Comparison of ENCODE assay signal across 8 cellular contexts in genomic region chr19:47315125-47315821, GRCh38. TPM values are rescaled to one million over a fixed set of nuclear protein-coding genes. Genes with fewer than 3 reads are reported as not detected.
DNase-seq lines count a peak whose midpoint lies in the region; ATAC-seq and TF ChIP-seq lines count a peak whose summit lies in the region.

No MANE protein-coding gene starts in this region.

- no peaks in the 10 kb centered on the region for H3K36me3 ChIP-seq in left ventricle myocardium inferior
- peaks cover 0 to 31% (median 0%) of the 10 kb centered on the region in 6 donors for H3K36me3 ChIP-seq in spleen

- TF ChIP-seq CTCF in AG10803 (conservative IDR thresholded peaks at IDR 0.05; ENCODE audit: low read length) (no peak), left ventricle myocardium inferior (IDR thresholded peaks at IDR 0.05; ENCODE audit: borderline replicate concordance) (no peak), spleen (IDR thresholded peaks at IDR 0.05 in 8 of 11, conservative IDR thresholded peaks at IDR 0.05 in 3 of 11) (no peak)

- peak; percentile 89 for DNase-seq in AG10803 (ENCODE audit: low read depth)
- peak in 64 of 76 experiments; percentile 12 to 83 (median 50) for DNase-seq in HUDEP-2 (lab: John Stamatoyannopoulos, UW; ENCODE audit: unreplicated experiment in 76 of 76)
- DNase-seq in activated T-cell treated with anti-CD3 and anti-CD28 coated beads, Interleukin-2, amount 50 U/mL, for 4 hours = no peak
- DNase-seq in left ventricle myocardium inferior = peak; percentile 40
- peak; percentile 84 for DNase-seq in spleen
- DNase-seq in activated CD8-positive, alpha-beta memory T cell treated with anti-CD3 and anti-CD28 coated beads, Interleukin-2, amount 50 U/mL, for 48 hours = no peak
- DNase-seq in GM19238 (ENCODE audit: insufficient read length, low spot score) = no peak

- no peaks in the 10 kb centered on the region for H3K4me1 ChIP-seq in left ventricle myocardium inferior
- peaks cover 0 to 52% (median 3%) of the 10 kb centered on the region in 6 donors for H3K4me1 ChIP-seq in spleen

- 23 to 42% (median 36%) methylated on average over 12 of the region's 12 CpGs for WGBS in spleen, 5 donors

- no peaks in the 10 kb centered on the region for H3K4me1 Mint-ChIP-seq in activated T-cell treated with anti-CD3 and anti-CD28 coated beads, Interleukin-2, amount 50 U/mL, for 4 hours (ENCODE audit: low read depth)

- H3K4me3 ChIP-seq in AG10803 (ENCODE audit: low read length) = no peak overlapping the region
- H3K4me3 ChIP-seq in left ventricle myocardium inferior = no peak overlapping the region
- peak overlapping the region in 1 of 8 donors; percentile 68 for H3K4me3 ChIP-seq in spleen

- no peaks in the 10 kb centered on the region for H3K36me3 Mint-ChIP-seq in activated T-cell treated with anti-CD3 and anti-CD28 coated beads, Interleukin-2, amount 50 U/mL, for 4 hours (ENCODE audit: insufficient read depth)

- no peaks in the 10 kb centered on the region for H3K9me3 ChIP-seq in left ventricle myocardium inferior (replicated peaks)
- H3K9me3 ChIP-seq in spleen = no peaks in the 10 kb centered on the region

- intact Hi-C loops in left ventricle myocardium inferior (cut with micrococcal nuclease) = no loop called here
- intact Hi-C loops in spleen (cut with DNase I; ENCODE audit: low total_unique reads) = no loop called here

- peak overlapping the region; percentile 44 for H3K27ac ChIP-seq in left ventricle myocardium inferior (replicated peaks)
- H3K27ac ChIP-seq in spleen = peak overlapping the region in 7 of 8 donors; percentile 59 to 93 (median 85)

- H3K27me3 Mint-ChIP-seq in activated T-cell treated with anti-CD3 and anti-CD28 coated beads, Interleukin-2, amount 50 U/mL, for 4 hours (ENCODE audit: low read depth) = peaks cover 26% of the 10 kb centered on the region

- peak; percentile 86 to 90 for ATAC-seq in activated T-cell treated with anti-CD3 and anti-CD28 coated beads, Interleukin-2, amount 50 U/mL, for 4 hours
- ATAC-seq in HG02885 (IDR thresholded peaks at IDR 0.05; ENCODE audit: poor library complexity, unreplicated experiment) = no peak

- H3K4me3 Mint-ChIP-seq in activated T-cell treated with anti-CD3 and anti-CD28 coated beads, Interleukin-2, amount 50 U/mL, for 4 hours = no peak overlapping the region

- H3K27me3 ChIP-seq in left ventricle myocardium inferior (ENCODE audit: low read depth) (peaks cover 65% of the 10 kb centered on the region), spleen (replicated peaks in 1 of 7) (peaks cover 0 to 69% (median 3%) of the 10 kb centered on the region in 7 donors)

- TF ChIP-seq POLR2A in spleen (IDR thresholded peaks at IDR 0.05) = no peak

- no peaks in the 10 kb centered on the region for H3K9me3 Mint-ChIP-seq in activated T-cell treated with anti-CD3 and anti-CD28 coated beads, Interleukin-2, amount 50 U/mL, for 4 hours

RNA-seq across cellular contexts. Expression of gene C5AR1, which starts 5.6 kb away (rescaled TPM):
- under 1 TPM; 0.63 to 0.83 (median 0.68) TPM for total RNA-seq in activated T-cell treated with anti-CD3 and anti-CD28 coated beads, Interleukin-2, amount 50 U/mL, for 4 hours
- total RNA-seq in left ventricle myocardium inferior = 3.9 TPM
- total RNA-seq in spleen = 100 to 1,000 TPM in 1 of 7 donors, 10 to 100 TPM in 6; 33.1 to 124 (median 64.0) TPM
- 1 to 10 TPM; 4.0 to 9.4 (median 4.6) TPM for polyA plus RNA-seq in spleen

RNA-seq across cellular contexts. Expression of gene C5AR2, which starts 16.7 kb away (rescaled TPM):
- total RNA-seq in activated T-cell treated with anti-CD3 and anti-CD28 coated beads, Interleukin-2, amount 50 U/mL, for 4 hours = not detected
- total RNA-seq in left ventricle myocardium inferior (0.38 TPM), spleen (10 to 100 TPM; 24.7 to 55.7 (median 28.3) TPM)
- polyA plus RNA-seq in spleen = 1 to 10 TPM; 1.3 to 2.7 (median 1.5) TPM

RNA-seq across cellular contexts. Expression of gene DHX34, which starts 33.8 kb away (rescaled TPM):
- 10 to 100 TPM; 38.1 to 41.0 (median 38.6) TPM for total RNA-seq in activated T-cell treated with anti-CD3 and anti-CD28 coated beads, Interleukin-2, amount 50 U/mL, for 4 hours
- total RNA-seq in left ventricle myocardium inferior (8.1 TPM), spleen (10 to 100 TPM; 19.5 to 34.8 (median 27.0) TPM)
- polyA plus RNA-seq in spleen = 10 to 100 TPM in 2 of 3 donors, 1 to 10 TPM in 1; 8.4 to 18.5 (median 13.1) TPM

RNA-seq across cellular contexts. Expression of gene INAFM1, which starts 40.6 kb away (rescaled TPM):
- 10 to 100 TPM in 2 of 3 donors, 1 to 10 TPM in 1; 9.9 to 10.1 (median 10.0) TPM for total RNA-seq in activated T-cell treated with anti-CD3 and anti-CD28 coated beads, Interleukin-2, amount 50 U/mL, for 4 hours
- 12.2 TPM for total RNA-seq in left ventricle myocardium inferior
- 10 to 100 TPM in 4 of 7 donors, 1 to 10 TPM in 3; 3.9 to 19.8 (median 13.8) TPM for total RNA-seq in spleen
- polyA plus RNA-seq in spleen = 10 to 100 TPM in 2 of 3 donors, 1 to 10 TPM in 1; 8.1 to 12.9 (median 11.3) TPM

RNA-seq across cellular contexts. Expression of gene CCDC9, which starts 58.9 kb away (rescaled TPM):
- total RNA-seq in activated T-cell treated with anti-CD3 and anti-CD28 coated beads, Interleukin-2, amount 50 U/mL, for 4 hours = 10 to 100 TPM; 24.0 to 34.5 (median 30.4) TPM
- 21.6 TPM for total RNA-seq in left ventricle myocardium inferior
- 10 to 100 TPM; 13.0 to 43.0 (median 32.6) TPM for total RNA-seq in spleen
- 10 to 100 TPM; 11.0 to 38.7 (median 15.9) TPM for polyA plus RNA-seq in spleen

Comparison
In these comparisons a context has a peak if more than half of its experiments do, and no peak if none do; other contexts are left out.
1. DNase-seq: peak in AG10803 (single experiment), HUDEP-2 (64 of 76), left ventricle myocardium inferior (single experiment) and spleen (single experiment); none in activated T-cell treated with anti-CD3 and anti-CD28 coated beads, Interleukin-2, amount 50 U/mL, for 4 hours (single experiment), activated CD8-positive, alpha-beta memory T cell treated with anti-CD3 and anti-CD28 coated beads, Interleukin-2, amount 50 U/mL, for 48 hours (single experiment) and GM19238 (single experiment).
2. RNA of gene C5AR2, which starts 16.7 kb away (total RNA-seq): 24.7 to 55.7 TPM in spleen; 0.38 TPM in left ventricle myocardium inferior (single experiment) and not detected in activated T-cell treated with anti-CD3 and anti-CD28 coated beads, Interleukin-2, amount 50 U/mL, for 4 hours; every median in the first group is over 10 times any median in the second.